Comparison of ENCODE assay signal across 1 cellular context in the genomic region with DNA sequence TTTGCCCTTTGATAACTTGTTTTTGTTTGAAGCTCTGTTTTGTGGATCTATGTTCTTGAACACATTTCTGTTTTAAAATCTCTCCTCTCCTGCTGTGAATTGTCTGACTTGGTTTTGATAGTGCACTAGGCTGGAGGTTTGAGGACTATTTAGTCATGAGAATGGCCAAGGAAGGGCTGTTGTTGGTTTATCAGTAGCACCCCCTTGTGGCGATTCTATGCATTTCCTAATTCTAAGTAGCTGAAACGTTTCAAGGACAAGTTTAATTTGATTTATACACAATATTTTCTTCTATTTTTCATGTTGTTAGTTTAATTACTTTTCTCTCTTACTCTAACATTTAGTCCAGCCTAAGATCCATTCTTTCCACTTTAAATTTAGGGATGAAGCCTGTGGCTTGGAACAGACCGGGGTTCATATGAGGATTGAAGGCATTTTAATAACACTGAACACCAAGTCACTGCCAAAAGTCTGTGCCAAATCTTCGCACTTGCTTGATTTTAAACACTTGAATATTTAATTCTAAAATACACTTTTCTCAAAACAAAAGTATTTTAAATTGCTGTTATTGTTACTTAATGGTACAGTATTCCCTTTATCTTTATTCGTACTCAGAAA.
TF ChIP-seq lines count a peak whose summit lies in the region.

No MANE protein-coding gene starts in this region.

TF ChIP-seq in GM23338, 12 proteins besides CTCF, POLR2A, EP300 and RAD21 (continued from another document):
- TF ChIP-seq, protein P1, sequence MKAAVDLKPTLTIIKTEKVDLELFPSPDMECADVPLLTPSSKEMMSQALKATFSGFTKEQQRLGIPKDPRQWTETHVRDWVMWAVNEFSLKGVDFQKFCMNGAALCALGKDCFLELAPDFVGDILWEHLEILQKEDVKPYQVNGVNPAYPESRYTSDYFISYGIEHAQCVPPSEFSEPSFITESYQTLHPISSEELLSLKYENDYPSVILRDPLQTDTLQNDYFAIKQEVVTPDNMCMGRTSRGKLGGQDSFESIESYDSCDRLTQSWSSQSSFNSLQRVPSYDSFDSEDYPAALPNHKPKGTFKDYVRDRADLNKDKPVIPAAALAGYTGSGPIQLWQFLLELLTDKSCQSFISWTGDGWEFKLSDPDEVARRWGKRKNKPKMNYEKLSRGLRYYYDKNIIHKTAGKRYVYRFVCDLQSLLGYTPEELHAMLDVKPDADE (IDR thresholded peaks at IDR 0.05) = no peak
- no peak for TF ChIP-seq NANOG (IDR thresholded peaks at IDR 0.05; ENCODE audit: borderline replicate concordance)
